In genomic region chr14:25032092-25032784, GRCh38 we compare ENCODE assay signal across 1 cellular context.
TF ChIP-seq lines count a peak whose summit lies in the region.

No MANE protein-coding gene starts in this region.

TF ChIP-seq in HepG2, 621 proteins besides CTCF, POLR2A, EP300 and RAD21 (continued from another document and continues in another):
- peak; percentile 67 for TF ChIP-seq ARID5B (CRISPR knock-in tag; IDR thresholded peaks at IDR 0.05)
- peak; percentile 88 for TF ChIP-seq IKZF5 (CRISPR knock-in tag; IDR thresholded peaks at IDR 0.05)
- no peak for TF ChIP-seq ZNF430 (CRISPR knock-in tag; IDR thresholded peaks at IDR 0.05)
- TF ChIP-seq ARID4A (CRISPR knock-in tag; IDR thresholded peaks at IDR 0.05; ENCODE audit: borderline replicate concordance), result peak; percentile 16; the same call in 1 of the 2 replicates
- TF ChIP-seq KMT2A (CRISPR knock-in tag; IDR thresholded peaks at IDR 0.05), result peak; percentile 61; the same call in 1 of the 2 replicates
- TF ChIP-seq NR2C2 (CRISPR knock-in tag; IDR thresholded peaks at IDR 0.05; ENCODE audit: borderline replicate concordance), result no peak; the same call in 1 of the 2 replicates
- TF ChIP-seq, protein P1, sequence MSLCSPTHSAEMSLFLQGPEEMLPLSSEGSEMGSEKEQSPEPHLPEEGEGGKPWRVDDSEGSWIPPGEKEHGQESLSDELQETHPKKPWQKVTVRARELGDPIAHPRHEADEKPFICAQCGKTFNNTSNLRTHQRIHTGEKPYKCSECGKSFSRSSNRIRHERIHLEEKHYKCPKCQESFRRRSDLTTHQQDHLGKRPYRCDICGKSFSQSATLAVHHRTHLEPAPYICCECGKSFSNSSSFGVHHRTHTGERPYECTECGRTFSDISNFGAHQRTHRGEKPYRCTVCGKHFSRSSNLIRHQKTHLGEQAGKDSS (CRISPR knock-in tag; IDR thresholded peaks at IDR 0.05; ENCODE audit: borderline replicate concordance, low read depth), result peak; percentile 74
- no peak for TF ChIP-seq KLF13 (CRISPR knock-in tag; IDR thresholded peaks at IDR 0.05)
- peak; percentile 78 for TF ChIP-seq SALL1 (CRISPR knock-in tag; IDR thresholded peaks at IDR 0.05)
- TF ChIP-seq ZNF263 (CRISPR knock-in tag; IDR thresholded peaks at IDR 0.05), result peak; percentile 99
- no peak for TF ChIP-seq ZNF484 (CRISPR knock-in tag; IDR thresholded peaks at IDR 0.05; ENCODE audit: borderline replicate concordance, low read depth)
- no peak for TF ChIP-seq DPF2 (CRISPR knock-in tag; IDR thresholded peaks at IDR 0.05; ENCODE audit: borderline replicate concordance, low read depth)
- TF ChIP-seq DBP (CRISPR knock-in tag; IDR thresholded peaks at IDR 0.05; ENCODE audit: not compliant biosample characterization), result no peak
- 0 out of 2 replicates have a peak, but pooled peaks have one; percentile 39 for TF ChIP-seq ZNF136 (CRISPR knock-in tag; IDR thresholded peaks at IDR 0.05; ENCODE audit: low read depth)
- TF ChIP-seq ZSCAN29 (CRISPR knock-in tag; conservative IDR thresholded peaks at IDR 0.05), result peak; percentile 84; the same call in 1 of the 2 replicates
- no peak for TF ChIP-seq TFDP1 (CRISPR knock-in tag; IDR thresholded peaks at IDR 0.05; ENCODE audit: borderline replicate concordance)
- TF ChIP-seq DR1 (CRISPR knock-in tag; IDR thresholded peaks at IDR 0.05), result no peak
- TF ChIP-seq KAT8 (CRISPR knock-in tag; IDR thresholded peaks at IDR 0.05), result peak; percentile 91; the same call in 1 of the 2 replicates
- peak; percentile 84; the same call in 1 of the 2 replicates for TF ChIP-seq KDM2A (CRISPR knock-in tag; IDR thresholded peaks at IDR 0.05; ENCODE audit: borderline replicate concordance, low read depth)
- TF ChIP-seq, protein P2, sequence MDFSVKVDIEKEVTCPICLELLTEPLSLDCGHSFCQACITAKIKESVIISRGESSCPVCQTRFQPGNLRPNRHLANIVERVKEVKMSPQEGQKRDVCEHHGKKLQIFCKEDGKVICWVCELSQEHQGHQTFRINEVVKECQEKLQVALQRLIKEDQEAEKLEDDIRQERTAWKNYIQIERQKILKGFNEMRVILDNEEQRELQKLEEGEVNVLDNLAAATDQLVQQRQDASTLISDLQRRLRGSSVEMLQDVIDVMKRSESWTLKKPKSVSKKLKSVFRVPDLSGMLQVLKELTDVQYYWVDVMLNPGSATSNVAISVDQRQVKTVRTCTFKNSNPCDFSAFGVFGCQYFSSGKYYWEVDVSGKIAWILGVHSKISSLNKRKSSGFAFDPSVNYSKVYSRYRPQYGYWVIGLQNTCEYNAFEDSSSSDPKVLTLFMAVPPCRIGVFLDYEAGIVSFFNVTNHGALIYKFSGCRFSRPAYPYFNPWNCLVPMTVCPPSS (IDR thresholded peaks at IDR 0.05), result no peak
- TF ChIP-seq KAT7 (CRISPR knock-in tag; IDR thresholded peaks at IDR 0.05; ENCODE audit: borderline replicate concordance), result peak; percentile 39; the same call in 1 of the 2 replicates
- no peak for TF ChIP-seq CBX2 (IDR thresholded peaks at IDR 0.05; ENCODE audit: low read depth, low read length)
- TF ChIP-seq CBX2 (CRISPR knock-in tag; IDR thresholded peaks at IDR 0.05; ENCODE audit: low read depth), result no peak
- TF ChIP-seq, protein P3, sequence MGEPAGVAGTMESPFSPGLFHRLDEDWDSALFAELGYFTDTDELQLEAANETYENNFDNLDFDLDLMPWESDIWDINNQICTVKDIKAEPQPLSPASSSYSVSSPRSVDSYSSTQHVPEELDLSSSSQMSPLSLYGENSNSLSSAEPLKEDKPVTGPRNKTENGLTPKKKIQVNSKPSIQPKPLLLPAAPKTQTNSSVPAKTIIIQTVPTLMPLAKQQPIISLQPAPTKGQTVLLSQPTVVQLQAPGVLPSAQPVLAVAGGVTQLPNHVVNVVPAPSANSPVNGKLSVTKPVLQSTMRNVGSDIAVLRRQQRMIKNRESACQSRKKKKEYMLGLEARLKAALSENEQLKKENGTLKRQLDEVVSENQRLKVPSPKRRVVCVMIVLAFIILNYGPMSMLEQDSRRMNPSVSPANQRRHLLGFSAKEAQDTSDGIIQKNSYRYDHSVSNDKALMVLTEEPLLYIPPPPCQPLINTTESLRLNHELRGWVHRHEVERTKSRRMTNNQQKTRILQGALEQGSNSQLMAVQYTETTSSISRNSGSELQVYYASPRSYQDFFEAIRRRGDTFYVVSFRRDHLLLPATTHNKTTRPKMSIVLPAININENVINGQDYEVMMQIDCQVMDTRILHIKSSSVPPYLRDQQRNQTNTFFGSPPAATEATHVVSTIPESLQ (CRISPR knock-in tag; conservative IDR thresholded peaks at IDR 0.05), result 0 out of 2 replicates have a peak, but pooled peaks have one; percentile 39
- peak; percentile 64; the same call in 1 of the 2 replicates for TF ChIP-seq SAP130 (CRISPR knock-in tag; IDR thresholded peaks at IDR 0.05; ENCODE audit: low read depth)
- TF ChIP-seq ZNF224 (CRISPR knock-in tag; IDR thresholded peaks at IDR 0.05), result peak; percentile 36; the same call in 1 of the 2 replicates
- no peak; the same call in 1 of the 2 replicates for TF ChIP-seq ZMAT3 (CRISPR knock-in tag; conservative IDR thresholded peaks at IDR 0.05)
- no peak for TF ChIP-seq ZFP90 (CRISPR knock-in tag; IDR thresholded peaks at IDR 0.05; ENCODE audit: borderline replicate concordance)
- TF ChIP-seq SMYD3 (CRISPR knock-in tag; IDR thresholded peaks at IDR 0.05), result no peak
- peak; percentile 59; the same call in 1 of the 2 replicates for TF ChIP-seq ZHX2 (IDR thresholded peaks at IDR 0.05; ENCODE audit: low read depth)
- TF ChIP-seq ZHX2 (CRISPR knock-in tag; IDR thresholded peaks at IDR 0.05; ENCODE audit: borderline replicate concordance), result no peak
- TF ChIP-seq IKZF4 (CRISPR knock-in tag; IDR thresholded peaks at IDR 0.05; ENCODE audit: borderline replicate concordance, low read depth, not compliant biosample characterization), result no peak
- TF ChIP-seq ZNF274 (CRISPR knock-in tag; IDR thresholded peaks at IDR 0.05), result no peak
- TF ChIP-seq DNMT1 (CRISPR knock-in tag; IDR thresholded peaks at IDR 0.05), result 0 out of 2 replicates have a peak, but pooled peaks have one; percentile 13
- TF ChIP-seq SIX4 (CRISPR knock-in tag; IDR thresholded peaks at IDR 0.05), result peak; percentile 63; the same call in 1 of the 2 replicates
- peak; percentile 89 for TF ChIP-seq GATAD1 (CRISPR knock-in tag; IDR thresholded peaks at IDR 0.05)
- no peak for TF ChIP-seq NPAS2 (CRISPR knock-in tag; IDR thresholded peaks at IDR 0.05; ENCODE audit: borderline replicate concordance)
